Comparison of ENCODE assay signal across 18 cellular contexts in the genomic region with DNA sequence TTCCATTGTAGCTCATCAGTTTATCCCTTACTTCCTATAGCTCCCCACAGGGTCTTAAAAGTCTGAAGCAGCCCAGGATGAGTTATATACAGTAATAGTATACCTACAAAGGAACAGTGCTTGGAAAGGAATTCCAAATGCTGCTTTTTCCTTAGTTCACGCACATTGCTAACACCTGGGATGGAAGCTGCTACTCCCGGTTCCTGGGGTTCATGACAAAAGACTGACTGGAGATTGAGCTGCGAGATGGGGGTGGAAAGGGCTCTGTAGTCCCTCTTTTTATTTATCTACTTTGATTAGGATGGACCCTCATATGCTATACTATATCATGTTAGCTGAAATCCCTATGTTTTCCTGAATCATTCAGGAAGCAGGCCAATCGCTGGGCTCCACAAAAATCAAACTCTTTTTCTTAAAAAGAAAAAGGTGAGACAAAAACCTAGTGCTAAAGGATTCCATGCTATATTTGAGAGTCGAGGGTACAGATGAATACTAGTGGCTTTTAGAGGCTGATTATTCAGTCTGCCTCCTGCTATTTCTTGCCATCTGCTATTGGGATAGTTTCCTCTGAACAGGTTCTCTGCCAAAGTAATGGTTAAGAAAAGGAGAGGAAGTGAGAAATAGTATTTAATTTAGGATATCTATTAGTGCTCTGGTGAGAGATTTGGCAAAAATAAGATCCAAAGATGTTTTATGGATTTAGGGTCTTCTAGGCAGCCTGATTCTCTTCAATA.
"Had no signal": no experiment of that assay in that cellular context is flagged by ENCODE, and none has a peak within 500 bp of the region (broad histone marks: within the 10 kb centered on the region; RNA-seq: fewer than 3 reads in every experiment).

No MANE protein-coding gene starts in this region.

- H3K27ac ChIP-seq: brain microvascular endothelial cell, gastrocnemius medialis, ovary, sigmoid colon had no signal

- H3K4me3 Mint-ChIP-seq: activated B cell treated with CpG ODN at 0.5 μM for 24 hours; activated CD4-positive, alpha-beta T cell treated with anti-CD3 and anti-CD28 coated beads, Interleukin-2, amount 10 ng/mL, durations not matched to agents 24 days and 14 days; activated naive CD8-positive, alpha-beta T cell treated with anti-CD3 and anti-CD28 coated beads for 36 hours; activated T-cell treated with anti-CD3 and anti-CD28 coated beads, Interleukin-2, amount 50 U/mL, for 72 hours; central memory CD8-positive, alpha-beta T cell; effector memory CD8-positive, alpha-beta T cell; immature natural killer cell had no signal

- ATAC-seq: activated T-cell treated with anti-CD3 and anti-CD28 coated beads, Interleukin-2, amount 50 U/mL, for 72 hours; effector memory CD8-positive, alpha-beta T cell; gastrocnemius medialis had no signal

- H3K9me3 Mint-ChIP-seq: activated B cell treated with CpG ODN at 0.5 μM for 24 hours; activated CD4-positive, alpha-beta T cell treated with anti-CD3 and anti-CD28 coated beads, Interleukin-2, amount 10 ng/mL, durations not matched to agents 24 days and 14 days; activated naive CD8-positive, alpha-beta T cell treated with anti-CD3 and anti-CD28 coated beads for 36 hours; activated T-cell treated with anti-CD3 and anti-CD28 coated beads, Interleukin-2, amount 50 U/mL, for 72 hours; central memory CD8-positive, alpha-beta T cell; effector memory CD8-positive, alpha-beta T cell; immature natural killer cell had no signal

- H3K36me3 ChIP-seq: brain microvascular endothelial cell, ovary had no signal

- H3K9me3 ChIP-seq: gastrocnemius medialis, ovary, sigmoid colon had no signal

- H3K27ac Mint-ChIP-seq: activated B cell treated with CpG ODN at 0.5 μM for 24 hours; activated CD4-positive, alpha-beta T cell treated with anti-CD3 and anti-CD28 coated beads, Interleukin-2, amount 10 ng/mL, durations not matched to agents 24 days and 14 days; activated naive CD8-positive, alpha-beta T cell treated with anti-CD3 and anti-CD28 coated beads for 36 hours; activated T-cell treated with anti-CD3 and anti-CD28 coated beads, Interleukin-2, amount 50 U/mL, for 72 hours; effector memory CD8-positive, alpha-beta T cell had no signal

- H3K27me3 Mint-ChIP-seq: activated B cell treated with CpG ODN at 0.5 μM for 24 hours; activated naive CD8-positive, alpha-beta T cell treated with anti-CD3 and anti-CD28 coated beads for 36 hours; central memory CD8-positive, alpha-beta T cell; effector memory CD8-positive, alpha-beta T cell had no signal

- H3K4me3 ChIP-seq: gastrocnemius medialis, ovary, sigmoid colon had no signal

- DNase-seq: activated B cell treated with CpG ODN at 0.5 μM for 24 hours; activated CD4-positive, alpha-beta T cell treated with anti-CD3 and anti-CD28 coated beads, Interleukin-2, amount 10 ng/mL, durations not matched to agents 24 days and 14 days; activated CD8-positive, alpha-beta memory T cell treated with anti-CD3 and anti-CD28 coated beads, Interleukin-2, amount 50 U/mL, for 48 hours; activated gamma-delta T cell; activated naive CD8-positive, alpha-beta T cell treated with anti-CD3 and anti-CD28 coated beads for 36 hours; activated T-cell treated with anti-CD3 and anti-CD28 coated beads, Interleukin-2, amount 50 U/mL, for 72 hours; amygdala; brain microvascular endothelial cell; dermis blood vessel endothelial cell; effector memory CD8-positive, alpha-beta T cell; gastrocnemius medialis; immature natural killer cell; ovary; sigmoid colon; stimulated activated CD4-positive, alpha-beta T cell treated with anti-CD3 and anti-CD28 coated beads, Interleukin-1b, Interleukin-23, amount 100 ng/mL, for 48 hours; SW 1271 had no signal

- FAIRE-seq: TTC549 had no signal

- H3K27me3 ChIP-seq: brain microvascular endothelial cell, gastrocnemius medialis, ovary, sigmoid colon had no signal
